14 cellular contexts compared by ENCODE assay signal in the genomic region with DNA sequence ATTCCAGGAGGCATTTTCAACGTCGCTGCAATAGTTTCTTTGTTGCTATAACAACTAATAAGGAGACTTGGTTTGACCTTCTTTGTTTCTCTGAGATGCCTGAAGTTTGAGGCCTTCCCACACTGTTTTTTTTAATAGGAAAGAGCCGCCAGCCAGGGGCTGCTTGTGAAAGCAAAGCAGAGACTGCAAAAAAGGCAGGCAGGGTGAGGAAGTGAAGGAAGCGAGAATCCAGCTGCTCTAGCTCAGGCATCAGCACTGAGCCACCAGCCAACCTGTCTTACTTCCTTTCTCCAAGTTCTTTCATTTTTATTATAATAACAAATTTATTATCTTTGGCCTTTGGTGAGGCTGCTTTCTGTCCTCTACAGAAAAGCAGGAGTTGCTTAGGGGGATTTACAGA.
DNase-seq lines count a peak whose midpoint lies in the region; ATAC-seq and TF ChIP-seq lines count a peak whose summit lies in the region.
"Had no signal": no experiment of that assay in that cellular context is flagged by ENCODE, and none has a peak within 500 bp of the region (broad histone marks: within the 10 kb centered on the region; RNA-seq: fewer than 3 reads in every experiment).

No MANE protein-coding gene starts in this region.

- intact Hi-C loops in left ventricle myocardium superior (cut with micrococcal nuclease) (no loop called here), cardiac septum (cut with DNase I) (no loop called here), CD14-positive monocyte (cut with micrococcal nuclease) (no loop called here)

- TF ChIP-seq CTCF in fibroblast of the aortic adventitia (IDR thresholded peaks at IDR 0.05; ENCODE audit: insufficient read depth, low read length): no peak
- TF ChIP-seq CTCF in nephron (IDR thresholded peaks at IDR 0.05; ENCODE audit: unreplicated experiment in 3 of 3): no peak
- TF ChIP-seq CTCF in CD14-positive monocyte (IDR thresholded peaks at IDR 0.05): no peak

- H3K4me3 ChIP-seq in fibroblast of the aortic adventitia (ENCODE audit: low read depth, low read length): no peak overlapping the region
- H3K4me3 ChIP-seq: HAP-1 had no signal

- H3K27me3 Mint-ChIP-seq in nephron (ENCODE audit: low read depth): no peaks in the 10 kb centered on the region
- H3K27me3 Mint-ChIP-seq in activated T-cell treated with anti-CD3 and anti-CD28 coated beads, Interleukin-2, amount 50 U/mL, for 4 hours (ENCODE audit: low read depth): peaks cover 7% of the 10 kb centered on the region
- H3K27me3 Mint-ChIP-seq in CD14-positive monocyte (ENCODE audit: low read depth in 3 of 3): peaks cover 0 to 13% (median 6%) of the 10 kb centered on the region in 3 donors

- H3K36me3 Mint-ChIP-seq in nephron (ENCODE audit: low read depth) (no peaks in the 10 kb centered on the region), CD14-positive monocyte (no peaks in the 10 kb centered on the region)
- no peaks in the 10 kb centered on the region for H3K36me3 Mint-ChIP-seq in activated T-cell treated with anti-CD3 and anti-CD28 coated beads, Interleukin-2, amount 50 U/mL, for 4 hours (ENCODE audit: insufficient read depth)
- H3K36me3 Mint-ChIP-seq: CD4-positive, alpha-beta memory T cell had no signal

- H3K4me3 Mint-ChIP-seq in nephron (no peak overlapping the region), CD14-positive monocyte (no peak overlapping the region)
- no peak overlapping the region for H3K4me3 Mint-ChIP-seq in activated T-cell treated with anti-CD3 and anti-CD28 coated beads, Interleukin-2, amount 50 U/mL, for 4 hours
- H3K4me3 Mint-ChIP-seq: B cell; CD4-positive, alpha-beta memory T cell had no signal

- no peak for DNase-seq in left ventricle myocardium superior
- DNase-seq in cardiac septum (ENCODE audit: low spot score): no peak
- DNase-seq in fibroblast of the aortic adventitia (ENCODE audit: low read depth): peak; percentile 31
- no peak for DNase-seq in activated T-cell treated with anti-CD3 and anti-CD28 coated beads, Interleukin-2, amount 50 U/mL, for 4 hours
- no peak for DNase-seq in CD14-positive monocyte (ENCODE audit: low spot score)
- DNase-seq: ACHN; C1 segment of cervical spinal cord; CD4-positive, alpha-beta memory T cell; DMS79; GOT3 had no signal

- ATAC-seq in left ventricle myocardium superior: peak; percentile 63
- no peak for ATAC-seq in activated T-cell treated with anti-CD3 and anti-CD28 coated beads, Interleukin-2, amount 50 U/mL, for 4 hours
- no peak for ATAC-seq in HG03469 (IDR thresholded peaks at IDR 0.05; ENCODE audit: unreplicated experiment)

- peaks cover 28% of the 10 kb centered on the region for H3K4me1 Mint-ChIP-seq in nephron
- H3K4me1 Mint-ChIP-seq in activated T-cell treated with anti-CD3 and anti-CD28 coated beads, Interleukin-2, amount 50 U/mL, for 4 hours (ENCODE audit: low read depth): no peaks in the 10 kb centered on the region
- peaks cover 3% of the 10 kb centered on the region for H3K4me1 Mint-ChIP-seq in CD14-positive monocyte
- H3K4me1 Mint-ChIP-seq: B cell; CD4-positive, alpha-beta memory T cell had no signal

- H3K27ac Mint-ChIP-seq in nephron: peak overlapping the region; percentile 75 to 91 (median 83)
- H3K27ac Mint-ChIP-seq in CD14-positive monocyte: no peak overlapping the region
- H3K27ac Mint-ChIP-seq: B cell; CD4-positive, alpha-beta memory T cell had no signal

- H3K9me3 Mint-ChIP-seq in nephron (no peaks in the 10 kb centered on the region), CD14-positive monocyte (peaks cover 0 to 4% (median 0%) of the 10 kb centered on the region in 7 donors)
- H3K9me3 Mint-ChIP-seq in activated T-cell treated with anti-CD3 and anti-CD28 coated beads, Interleukin-2, amount 50 U/mL, for 4 hours: no peaks in the 10 kb centered on the region
- H3K9me3 Mint-ChIP-seq: CD4-positive, alpha-beta memory T cell had no signal

Comparison
In these comparisons a context has a peak if more than half of its experiments do, and no peak if none do; other contexts are left out.
1. H3K27ac Mint-ChIP-seq: peak in nephron (3 of 3); none in CD14-positive monocyte (0 of 7).